8 cellular contexts compared by ENCODE assay signal in the genomic region with DNA sequence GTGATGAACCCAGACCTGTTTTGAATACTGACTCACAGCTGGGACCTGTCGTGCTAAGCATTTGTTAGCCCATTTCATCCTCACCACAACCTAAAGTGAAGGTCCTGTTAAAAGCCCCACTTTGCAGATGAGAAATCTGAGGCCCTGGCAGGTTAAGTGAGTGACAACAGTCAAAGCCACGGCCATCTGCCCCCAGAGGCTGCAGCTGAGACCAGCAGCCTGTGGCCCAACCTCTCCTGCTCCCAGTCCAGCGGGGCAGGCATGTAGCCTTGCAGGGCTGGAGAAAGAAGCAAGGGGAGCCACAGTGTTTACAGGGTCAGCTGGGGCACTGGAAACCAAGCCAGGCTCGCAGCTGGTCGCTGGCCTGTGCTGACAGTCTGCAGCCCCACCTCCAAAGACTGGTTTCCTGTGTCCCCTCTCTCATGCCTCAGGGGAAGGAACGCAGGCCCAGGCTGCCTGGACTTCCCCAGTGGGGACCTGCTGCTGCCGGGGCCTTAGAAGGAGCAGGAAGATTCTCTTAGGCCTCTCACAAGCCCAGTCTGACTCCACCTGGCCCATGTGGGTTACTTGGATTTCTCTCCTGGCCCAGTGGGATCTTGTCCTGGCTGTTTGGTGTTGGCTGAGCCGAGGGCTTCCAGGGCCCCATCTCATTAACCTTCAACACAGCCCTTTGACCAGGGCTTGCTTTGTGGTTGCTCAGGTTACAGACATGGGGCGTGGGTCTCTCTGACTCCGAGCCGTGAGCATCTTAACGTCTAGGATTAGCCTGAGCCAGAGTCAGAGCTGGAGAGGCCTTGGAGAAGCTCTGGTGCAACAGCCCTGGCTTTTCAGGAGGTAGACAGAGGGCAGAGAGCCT. TPM values are rescaled to one million over a fixed set of nuclear protein-coding genes. Genes with fewer than 3 reads are reported as not detected.
A peak's percentile ranks its signal among the peaks of the same experiment; 100 is the strongest.
DNase-seq lines count a peak whose midpoint lies in the region; ATAC-seq and FAIRE-seq lines count a peak whose summit lies in the region.

No MANE protein-coding gene starts in this region.

- peaks cover 66% of the 10 kb centered on the region for H3K4me1 Mint-ChIP-seq in stimulated activated effector memory CD8-positive, alpha-beta T cell treated with anti-CD3 and anti-CD28 coated beads, Interleukin-12 subunit alpha, Interleukin-12 subunit beta, amount 100 ng/mL, for 72 hours

- no peaks in the 10 kb centered on the region for H3K27me3 ChIP-seq in right cardiac atrium (ENCODE audit: control insufficient read depth, insufficient read depth)

- H3K9me3 Mint-ChIP-seq in stimulated activated effector memory CD8-positive, alpha-beta T cell treated with anti-CD3 and anti-CD28 coated beads, Interleukin-12 subunit alpha, Interleukin-12 subunit beta, amount 100 ng/mL, for 72 hours: no peaks in the 10 kb centered on the region

- ATAC-seq in HG03520 (IDR thresholded peaks at IDR 0.05; ENCODE audit: unreplicated experiment) (peak; percentile 30), right cardiac atrium (peak; percentile 59 to 61)
- ATAC-seq in stimulated activated effector memory CD8-positive, alpha-beta T cell treated with anti-CD3 and anti-CD28 coated beads, Interleukin-12 subunit alpha, Interleukin-12 subunit beta, amount 100 ng/mL, for 72 hours: peak; percentile 72

- FAIRE-seq in RCC 7860 (lab: Jason Lieb, UNC): no peak

- H3K4me1 ChIP-seq in right cardiac atrium (ENCODE audit: control insufficient read depth, insufficient read depth, low read length): peaks cover 4% of the 10 kb centered on the region

- peaks cover 69% of the 10 kb centered on the region for H3K36me3 Mint-ChIP-seq in stimulated activated effector memory CD8-positive, alpha-beta T cell treated with anti-CD3 and anti-CD28 coated beads, Interleukin-12 subunit alpha, Interleukin-12 subunit beta, amount 100 ng/mL, for 72 hours

- H3K27ac Mint-ChIP-seq in stimulated activated effector memory CD8-positive, alpha-beta T cell treated with anti-CD3 and anti-CD28 coated beads, Interleukin-12 subunit alpha, Interleukin-12 subunit beta, amount 100 ng/mL, for 72 hours: peak overlapping the region; percentile 99

- 29% methylated on average over 12 of the region's 12 CpGs for WGBS in right cardiac atrium

- H3K27ac ChIP-seq in right cardiac atrium (ENCODE audit: low read length): peak overlapping the region; percentile 36

- intact Hi-C loops in right cardiac atrium (cut with DNase I): no loop called here

- H3K4me3 Mint-ChIP-seq in stimulated activated effector memory CD8-positive, alpha-beta T cell treated with anti-CD3 and anti-CD28 coated beads, Interleukin-12 subunit alpha, Interleukin-12 subunit beta, amount 100 ng/mL, for 72 hours: peak overlapping the region; percentile 97

- no peaks in the 10 kb centered on the region for H3K9me3 ChIP-seq in right cardiac atrium (ENCODE audit: control insufficient read depth, low read length)

- peak overlapping the region; percentile 54 for H3K4me3 ChIP-seq in right cardiac atrium (ENCODE audit: low read length)

- peak; percentile 59 for DNase-seq in activated naive CD4-positive, alpha-beta T cell treated with Interleukin-2 at 50 U/mL for 16 hours
- no peak for DNase-seq in activated naive CD4-positive, alpha-beta T cell (lab: John Stamatoyannopoulos, UW)
- DNase-seq in activated CD8-positive, alpha-beta memory T cell treated with anti-CD3 and anti-CD28 coated beads, Interleukin-2, amount 50 U/mL, for 4 hours: peak; percentile 21
- DNase-seq in right cardiac atrium (peak; percentile 58 to 86 (median 84)), NCI-H345 treated with DMSO at 0.1 percent for 48 hours (lab: John Stamatoyannopoulos, UW; ENCODE audit: unreplicated experiment) (no peak), RCC 7860 (ENCODE audit: low spot score) (no peak)
- DNase-seq in stimulated activated effector memory CD8-positive, alpha-beta T cell treated with anti-CD3 and anti-CD28 coated beads, Interleukin-12 subunit alpha, Interleukin-12 subunit beta, amount 100 ng/mL, for 72 hours (ENCODE audit: low spot score in 2 of 2): peak in 1 of 2 donors; percentile 78

RNA-seq across cellular contexts. Expression of a gene that starts 1.7 kb away (rescaled TPM):
- total RNA-seq in right cardiac atrium: 1 to 10 TPM; 5.0 to 7.8 (median 7.1) TPM
- 3.6 TPM for polyA plus RNA-seq in right cardiac atrium

RNA-seq across cellular contexts. Expression of a gene that starts 29.3 kb away (rescaled TPM):
- total RNA-seq in right cardiac atrium: not detected
- not detected for polyA plus RNA-seq in right cardiac atrium

RNA-seq across cellular contexts. Expression of a gene that starts 48.8 kb away (rescaled TPM):
- total RNA-seq in right cardiac atrium: 1 to 10 TPM; 2.2 to 4.2 (median 3.3) TPM
- polyA plus RNA-seq in right cardiac atrium: 1.5 TPM

Comparison
In these comparisons a context has a peak if more than half of its experiments do, and no peak if none do; other contexts are left out.
1. DNase-seq: peak in activated naive CD4-positive, alpha-beta T cell treated with Interleukin-2 at 50 U/mL for 16 hours (single experiment), activated CD8-positive, alpha-beta memory T cell treated with anti-CD3 and anti-CD28 coated beads, Interleukin-2, amount 50 U/mL, for 4 hours (single experiment) and right cardiac atrium (3 of 3); none in activated naive CD4-positive, alpha-beta T cell (0 of 4), NCI-H345 treated with DMSO at 0.1 percent for 48 hours (single experiment) and RCC 7860 (single experiment).
2. Peak in every context shown above with its lines, with median percentiles within 50 percentile points of each other: ATAC-seq.